Comparison of ENCODE assay signal across 8 cellular contexts in the genomic region with DNA sequence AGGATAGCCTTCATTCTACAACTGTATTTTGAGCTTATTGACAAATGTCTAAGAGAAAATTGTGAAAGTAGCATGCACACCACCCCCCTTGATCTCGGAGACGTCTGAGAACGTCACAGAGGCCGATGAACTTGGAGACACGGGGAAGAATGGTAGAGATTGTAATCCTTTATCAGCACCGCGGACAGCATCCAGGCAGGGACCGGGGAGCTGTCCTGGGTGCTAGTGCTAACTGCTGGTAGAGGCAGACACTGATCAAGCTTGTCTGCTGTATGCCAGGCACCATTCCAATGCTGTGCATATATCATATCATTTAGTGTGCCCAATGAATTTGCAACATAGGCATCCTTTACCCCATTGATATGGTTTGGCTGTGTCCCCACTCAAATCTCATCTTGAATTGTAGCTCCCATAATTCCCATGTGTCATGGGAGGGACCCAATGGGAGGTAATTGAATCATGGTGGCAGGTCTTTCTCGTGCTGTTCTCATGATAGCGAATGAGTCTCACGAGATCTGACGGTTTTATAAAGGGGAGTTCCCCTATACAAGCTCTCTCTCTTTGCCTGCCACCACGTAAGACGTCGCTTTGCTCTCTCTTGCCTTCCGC.
DNase-seq lines count a peak whose midpoint lies in the region; ATAC-seq lines count a peak whose summit lies in the region.

No MANE protein-coding gene starts in this region.

- H3K4me1 Mint-ChIP-seq in activated T-helper 2 cell treated with anti-CD3 and anti-CD28 coated beads, Interferon-gamma antibody, Interleukin-2, Interleukin-4, amounts not matched to agents 10 μg/mL and 5 μg/mL and 100 μg/mL, durations not matched to agents 14 hours and 24 hours and 36 hours (ENCODE audit: low read depth): no peaks in the 10 kb centered on the region

- H3K27ac Mint-ChIP-seq in activated T-helper 2 cell treated with anti-CD3 and anti-CD28 coated beads, Interferon-gamma antibody, Interleukin-2, Interleukin-4, amounts not matched to agents 10 μg/mL and 5 μg/mL and 100 μg/mL, durations not matched to agents 14 hours and 24 hours and 36 hours: no peak overlapping the region

- H3K9me3 Mint-ChIP-seq in activated T-helper 2 cell treated with anti-CD3 and anti-CD28 coated beads, Interferon-gamma antibody, Interleukin-2, Interleukin-4, amounts not matched to agents 10 μg/mL and 5 μg/mL and 100 μg/mL, durations not matched to agents 14 hours and 24 hours and 36 hours: no peaks in the 10 kb centered on the region

- H3K4me3 Mint-ChIP-seq in activated T-helper 2 cell treated with anti-CD3 and anti-CD28 coated beads, Interferon-gamma antibody, Interleukin-2, Interleukin-4, amounts not matched to agents 10 μg/mL and 5 μg/mL and 100 μg/mL, durations not matched to agents 14 hours and 24 hours and 36 hours (ENCODE audit: low read depth): no peak overlapping the region

- DNase-seq in ELF-1 (ENCODE audit: low read depth, low spot score) (peak; percentile 81), NAMALWA (ENCODE audit: low spot score) (peak; percentile 55), left ventricle myocardium superior (peak; percentile 63), NCI-H2107 (lab: John Stamatoyannopoulos, UW) (no peak), NCI-H1436 (lab: John Stamatoyannopoulos, UW) (no peak)
- DNase-seq in activated T-helper 2 cell treated with anti-CD3 and anti-CD28 coated beads, Interferon-gamma antibody, Interleukin-2, Interleukin-4, amounts not matched to agents 10 μg/mL and 5 μg/mL and 100 μg/mL, durations not matched to agents 14 hours and 24 hours and 36 hours (ENCODE audit: low spot score): peak; percentile 33
- DNase-seq in stimulated activated CD4-positive, alpha-beta T cell treated with anti-CD3 and anti-CD28 coated beads, Interleukin-12 subunit alpha, Interleukin-12 subunit beta, amount 100 ng/mL, for 48 hours (ENCODE audit: low read depth in 2 of 3, low spot score in 1 of 3): peak; percentile 7 to 44 (median 28)

- intact Hi-C loops in activated T-helper 2 cell treated with anti-CD3 and anti-CD28 coated beads, Interferon-gamma antibody, Interleukin-2, Interleukin-4, amounts not matched to agents 10 μg/mL and 5 μg/mL and 100 μg/mL, durations not matched to agents 14 hours and 24 hours and 36 hours (cut with micrococcal nuclease): no loop called here
- intact Hi-C loops in left ventricle myocardium superior (cut with micrococcal nuclease): no loop called here

- ATAC-seq in left ventricle myocardium superior (peak; percentile 64), GM21737 (IDR thresholded peaks at IDR 0.05; ENCODE audit: unreplicated experiment) (no peak)

- H3K36me3 Mint-ChIP-seq in activated T-helper 2 cell treated with anti-CD3 and anti-CD28 coated beads, Interferon-gamma antibody, Interleukin-2, Interleukin-4, amounts not matched to agents 10 μg/mL and 5 μg/mL and 100 μg/mL, durations not matched to agents 14 hours and 24 hours and 36 hours (ENCODE audit: low read depth): no peaks in the 10 kb centered on the region

- no peaks in the 10 kb centered on the region for H3K27me3 Mint-ChIP-seq in activated T-helper 2 cell treated with anti-CD3 and anti-CD28 coated beads, Interferon-gamma antibody, Interleukin-2, Interleukin-4, amounts not matched to agents 10 μg/mL and 5 μg/mL and 100 μg/mL, durations not matched to agents 14 hours and 24 hours and 36 hours (ENCODE audit: low read depth)

Comparison
In these comparisons a context has a peak if more than half of its experiments do, and no peak if none do; other contexts are left out.
1. DNase-seq: peak in ELF-1 (single experiment), NAMALWA (single experiment), activated T-helper 2 cell treated with anti-CD3 and anti-CD28 coated beads, Interferon-gamma antibody, Interleukin-2, Interleukin-4, amounts not matched to agents 10 μg/mL and 5 μg/mL and 100 μg/mL, durations not matched to agents 14 hours and 24 hours and 36 hours (single experiment), left ventricle myocardium superior (single experiment) and stimulated activated CD4-positive, alpha-beta T cell treated with anti-CD3 and anti-CD28 coated beads, Interleukin-12 subunit alpha, Interleukin-12 subunit beta, amount 100 ng/mL, for 48 hours (3 of 3); none in NCI-H2107 (single experiment) and NCI-H1436 (single experiment).